1 cellular context compared by ENCODE assay signal in the genomic region with DNA sequence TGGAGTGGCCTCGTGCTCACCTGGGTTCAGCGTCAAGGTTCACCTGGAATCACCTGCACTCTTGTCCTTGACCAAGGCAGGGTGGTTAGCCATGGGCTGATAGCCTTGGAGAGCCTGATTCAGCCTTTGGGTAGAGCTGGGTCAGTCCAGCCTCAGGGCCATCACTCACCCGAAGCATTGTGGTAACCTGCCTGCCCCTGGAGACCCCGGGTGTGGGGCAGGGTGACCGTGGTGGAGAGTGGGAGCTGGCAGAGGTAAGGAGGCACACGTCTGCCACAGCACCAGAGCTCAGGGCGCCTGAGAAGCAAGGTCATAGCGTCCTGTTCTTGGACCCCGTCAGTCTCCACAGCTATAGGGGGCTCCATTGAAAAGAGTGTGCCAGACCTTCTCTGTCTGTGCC.
TF ChIP-seq lines count a peak whose summit lies in the region.

No MANE protein-coding gene starts in this region.

TF ChIP-seq in SK-N-SH, 30 proteins besides CTCF, POLR2A, EP300 and RAD21 (continued from another document):
- TF ChIP-seq, protein P1, sequence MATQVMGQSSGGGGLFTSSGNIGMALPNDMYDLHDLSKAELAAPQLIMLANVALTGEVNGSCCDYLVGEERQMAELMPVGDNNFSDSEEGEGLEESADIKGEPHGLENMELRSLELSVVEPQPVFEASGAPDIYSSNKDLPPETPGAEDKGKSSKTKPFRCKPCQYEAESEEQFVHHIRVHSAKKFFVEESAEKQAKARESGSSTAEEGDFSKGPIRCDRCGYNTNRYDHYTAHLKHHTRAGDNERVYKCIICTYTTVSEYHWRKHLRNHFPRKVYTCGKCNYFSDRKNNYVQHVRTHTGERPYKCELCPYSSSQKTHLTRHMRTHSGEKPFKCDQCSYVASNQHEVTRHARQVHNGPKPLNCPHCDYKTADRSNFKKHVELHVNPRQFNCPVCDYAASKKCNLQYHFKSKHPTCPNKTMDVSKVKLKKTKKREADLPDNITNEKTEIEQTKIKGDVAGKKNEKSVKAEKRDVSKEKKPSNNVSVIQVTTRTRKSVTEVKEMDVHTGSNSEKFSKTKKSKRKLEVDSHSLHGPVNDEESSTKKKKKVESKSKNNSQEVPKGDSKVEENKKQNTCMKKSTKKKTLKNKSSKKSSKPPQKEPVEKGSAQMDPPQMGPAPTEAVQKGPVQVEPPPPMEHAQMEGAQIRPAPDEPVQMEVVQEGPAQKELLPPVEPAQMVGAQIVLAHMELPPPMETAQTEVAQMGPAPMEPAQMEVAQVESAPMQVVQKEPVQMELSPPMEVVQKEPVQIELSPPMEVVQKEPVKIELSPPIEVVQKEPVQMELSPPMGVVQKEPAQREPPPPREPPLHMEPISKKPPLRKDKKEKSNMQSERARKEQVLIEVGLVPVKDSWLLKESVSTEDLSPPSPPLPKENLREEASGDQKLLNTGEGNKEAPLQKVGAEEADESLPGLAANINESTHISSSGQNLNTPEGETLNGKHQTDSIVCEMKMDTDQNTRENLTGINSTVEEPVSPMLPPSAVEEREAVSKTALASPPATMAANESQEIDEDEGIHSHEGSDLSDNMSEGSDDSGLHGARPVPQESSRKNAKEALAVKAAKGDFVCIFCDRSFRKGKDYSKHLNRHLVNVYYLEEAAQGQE (IDR thresholded peaks at IDR 0.05; ENCODE audit: low read depth, low read length): no peak
- TF ChIP-seq FOXJ3 (CRISPR knock-in tag; IDR thresholded peaks at IDR 0.05) (no peak), GATA2 (CRISPR knock-in tag; IDR thresholded peaks at IDR 0.05) (no peak), MXI1 (IDR thresholded peaks at IDR 0.05; ENCODE audit: low read depth, low read length) (no peak), YY1 (IDR thresholded peaks at IDR 0.05; ENCODE audit: low read depth) (no peak), SIN3A (IDR thresholded peaks at IDR 0.05; ENCODE audit: borderline replicate concordance, low read depth, low read length) (no peak), RFX5 (IDR thresholded peaks at IDR 0.05; ENCODE audit: low read length) (no peak), TAF1 (IDR thresholded peaks at IDR 0.05; ENCODE audit: borderline replicate concordance, low read depth, low read length) (no peak), RCOR1 (IDR thresholded peaks at IDR 0.05; ENCODE audit: low read length) (no peak)
- TF ChIP-seq, protein P2, sequence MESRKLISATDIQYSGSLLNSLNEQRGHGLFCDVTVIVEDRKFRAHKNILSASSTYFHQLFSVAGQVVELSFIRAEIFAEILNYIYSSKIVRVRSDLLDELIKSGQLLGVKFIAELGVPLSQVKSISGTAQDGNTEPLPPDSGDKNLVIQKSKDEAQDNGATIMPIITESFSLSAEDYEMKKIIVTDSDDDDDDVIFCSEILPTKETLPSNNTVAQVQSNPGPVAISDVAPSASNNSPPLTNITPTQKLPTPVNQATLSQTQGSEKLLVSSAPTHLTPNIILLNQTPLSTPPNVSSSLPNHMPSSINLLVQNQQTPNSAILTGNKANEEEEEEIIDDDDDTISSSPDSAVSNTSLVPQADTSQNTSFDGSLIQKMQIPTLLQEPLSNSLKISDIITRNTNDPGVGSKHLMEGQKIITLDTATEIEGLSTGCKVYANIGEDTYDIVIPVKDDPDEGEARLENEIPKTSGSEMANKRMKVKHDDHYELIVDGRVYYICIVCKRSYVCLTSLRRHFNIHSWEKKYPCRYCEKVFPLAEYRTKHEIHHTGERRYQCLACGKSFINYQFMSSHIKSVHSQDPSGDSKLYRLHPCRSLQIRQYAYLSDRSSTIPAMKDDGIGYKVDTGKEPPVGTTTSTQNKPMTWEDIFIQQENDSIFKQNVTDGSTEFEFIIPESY (IDR thresholded peaks at IDR 0.05; ENCODE audit: borderline replicate concordance, low read depth): no peak
- TF ChIP-seq, protein P3, sequence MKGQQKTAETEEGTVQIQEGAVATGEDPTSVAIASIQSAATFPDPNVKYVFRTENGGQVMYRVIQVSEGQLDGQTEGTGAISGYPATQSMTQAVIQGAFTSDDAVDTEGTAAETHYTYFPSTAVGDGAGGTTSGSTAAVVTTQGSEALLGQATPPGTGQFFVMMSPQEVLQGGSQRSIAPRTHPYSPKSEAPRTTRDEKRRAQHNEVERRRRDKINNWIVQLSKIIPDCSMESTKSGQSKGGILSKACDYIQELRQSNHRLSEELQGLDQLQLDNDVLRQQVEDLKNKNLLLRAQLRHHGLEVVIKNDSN (IDR thresholded peaks at IDR 0.05; ENCODE audit: borderline replicate concordance, low read depth): no peak
TF ChIP-seq in SK-N-SH: peak in this region for 0.
